Comparison of ENCODE assay signal across 18 cellular contexts in genomic region chr3:128573707-128574162, GRCh38.
A peak's percentile ranks its signal among the peaks of the same experiment; 100 is the strongest.
DNase-seq lines count a peak whose midpoint lies in the region; ATAC-seq lines count a peak whose summit lies in the region.
"Had no signal": no experiment of that assay in that cellular context is flagged by ENCODE, and none has a peak within 500 bp of the region (broad histone marks: within the 10 kb centered on the region; RNA-seq: fewer than 3 reads in every experiment).

No MANE protein-coding gene starts in this region.

- ATAC-seq in HG03095 (IDR thresholded peaks at IDR 0.05; ENCODE audit: unreplicated experiment) (no peak), GM18519 (IDR thresholded peaks at IDR 0.05; ENCODE audit: low FRiP score, unreplicated experiment) (no peak)
- ATAC-seq: Panc1 had no signal

- DNase-seq in stimulated activated CD4-positive, alpha-beta T cell treated with anti-CD3 and anti-CD28 coated beads, Interleukin-15, amount 100 ng/mL, for 24 hours: peak; percentile 20
- no peak for DNase-seq in stimulated activated CD4-positive, alpha-beta T cell treated with anti-CD3 and anti-CD28 coated beads, Interleukin-1b, Interleukin-23, amount 100 ng/mL, for 48 hours
- peak; percentile 63 to 72 for DNase-seq in dermis microvascular lymphatic vessel endothelial cell (ENCODE audit: low read depth in 2 of 2)
- peak; percentile 69 to 84 for DNase-seq in lung microvascular endothelial cell (ENCODE audit: low read depth in 2 of 2)
- no peak for DNase-seq in mesenteric fat pad (ENCODE audit: low spot score)
- no peak for DNase-seq in NCI-H526 treated with DMSO at 0.1 percent for 48 hours (lab: John Stamatoyannopoulos, UW)
- DNase-seq: activated CD4-positive, CD25-positive, alpha-beta regulatory T cell; activated gamma-delta T cell treated with Interleukin-2 at 50 U/mL for 16 hours; COR-L47; cortex of kidney; Kasumi-1; midbrain; NCI-H1417 treated with DMSO at 0.1 percent for 48 hours; NCI-H82; uterus had no signal

Comparison
In these comparisons a context has a peak if more than half of its experiments do, and no peak if none do; other contexts are left out.
1. DNase-seq: peak in stimulated activated CD4-positive, alpha-beta T cell treated with anti-CD3 and anti-CD28 coated beads, Interleukin-15, amount 100 ng/mL, for 24 hours (single experiment), dermis microvascular lymphatic vessel endothelial cell (2 of 2) and lung microvascular endothelial cell (2 of 2); none in stimulated activated CD4-positive, alpha-beta T cell treated with anti-CD3 and anti-CD28 coated beads, Interleukin-1b, Interleukin-23, amount 100 ng/mL, for 48 hours (single experiment), mesenteric fat pad (single experiment) and NCI-H526 treated with DMSO at 0.1 percent for 48 hours (single experiment).